Comparison of ENCODE assay signal across 19 cellular contexts in genomic region chr4:6383019-6383404, GRCh38.
"Had no signal": no experiment of that assay in that cellular context is flagged by ENCODE, and none has a peak within 500 bp of the region (broad histone marks: within the 10 kb centered on the region; RNA-seq: fewer than 3 reads in every experiment).

No MANE protein-coding gene starts in this region.

- H3K4me3 Mint-ChIP-seq: activated naive CD4-positive, alpha-beta T cell treated with anti-CD3 and anti-CD28 coated beads, Interleukin-2, amount 50 U/mL, for 24 hours; dendritic cell treated with granulocyte-macrophage colony-stimulating factor and Interleukin-4, amounts not matched to agents 40 ng/mL and 50 ng/mL, for 4 days; immature natural killer cell; nephron; T-cell had no signal

- DNase-seq: activated CD4-positive, alpha-beta T cell treated with anti-CD3 and anti-CD28 coated beads for 1 hour; activated gamma-delta T cell treated with Interleukin-2 at 50 U/mL for 16 hours; activated T-cell treated with anti-CD3 and anti-CD28 coated beads, Interleukin-2, amount 50 U/mL, for 1 hour; effector CD8-positive, alpha-beta T cell; foreskin melanocyte; glutamatergic neuron; immature natural killer cell; kidney glomerular epithelial cell; mesenchymal stem cell; stimulated activated CD4-positive, alpha-beta T cell treated with anti-CD3 and anti-CD28 coated beads, Interleukin-4, amount 100 ng/mL, for 4 hours; stimulated activated naive CD8-positive, alpha-beta T cell treated with anti-CD3 and anti-CD28 coated beads, Interleukin-15, Interleukin-2, amounts not matched to agents 100 U/mL and 50 U/mL, for 24 hours; T-cell; WERI-Rb-1 had no signal

- ATAC-seq: esophagus mucosa; stimulated activated naive CD8-positive, alpha-beta T cell treated with anti-CD3 and anti-CD28 coated beads, Interleukin-15, Interleukin-2, amounts not matched to agents 100 U/mL and 50 U/mL, for 24 hours; T-cell had no signal

- H3K9me3 Mint-ChIP-seq: activated naive CD4-positive, alpha-beta T cell treated with anti-CD3 and anti-CD28 coated beads, Interleukin-2, amount 50 U/mL, for 24 hours; dendritic cell treated with granulocyte-macrophage colony-stimulating factor and Interleukin-4, amounts not matched to agents 40 ng/mL and 50 ng/mL, for 4 days; immature natural killer cell; nephron; T-cell had no signal

- H3K9me3 ChIP-seq: thyroid gland had no signal

- H3K36me3 Mint-ChIP-seq: activated naive CD4-positive, alpha-beta T cell treated with anti-CD3 and anti-CD28 coated beads, Interleukin-2, amount 50 U/mL, for 24 hours; immature natural killer cell; T-cell had no signal

- H3K4me3 ChIP-seq: hepatocyte, thyroid gland had no signal

- H3K27ac Mint-ChIP-seq: activated naive CD4-positive, alpha-beta T cell treated with anti-CD3 and anti-CD28 coated beads, Interleukin-2, amount 50 U/mL, for 24 hours; dendritic cell treated with granulocyte-macrophage colony-stimulating factor and Interleukin-4, amounts not matched to agents 40 ng/mL and 50 ng/mL, for 4 days; immature natural killer cell; nephron; T-cell had no signal

- H2AFZ ChIP-seq: hepatocyte had no signal

- H3K27ac ChIP-seq: hepatocyte, thyroid gland, WERI-Rb-1 had no signal

- H3K79me2 ChIP-seq: hepatocyte had no signal

- H3K36me3 ChIP-seq: thyroid gland, WERI-Rb-1 had no signal

- H3K4me2 ChIP-seq: hepatocyte had no signal

- H3K27me3 ChIP-seq: thyroid gland had no signal

- H3K4me1 Mint-ChIP-seq: activated naive CD4-positive, alpha-beta T cell treated with anti-CD3 and anti-CD28 coated beads, Interleukin-2, amount 50 U/mL, for 24 hours; immature natural killer cell; T-cell had no signal

- H3K4me1 ChIP-seq: thyroid gland had no signal
